Comparison of ENCODE assay signal across 1 cellular context in genomic region chr6:29886686-29887085, GRCh38.
TF ChIP-seq lines count a peak whose summit lies in the region.

No MANE protein-coding gene starts in this region.

TF ChIP-seq in GM12878, 131 proteins besides CTCF, POLR2A, EP300 and RAD21:
- TF ChIP-seq TBL1XR1 (IDR thresholded peaks at IDR 0.05; ENCODE audit: low read depth, low read length) (no peak), NBN (IDR thresholded peaks at IDR 0.05) (no peak), YY1 (IDR thresholded peaks at IDR 0.05; ENCODE audit: low read depth, low read length) (no peak)
